Comparison of ENCODE assay signal across 2 cellular contexts in genomic region chr11:119583585-119583984, GRCh38.
TF ChIP-seq lines count a peak whose summit lies in the region.

No MANE protein-coding gene starts in this region.

TF ChIP-seq in SK-N-SH, 30 proteins besides CTCF, POLR2A, EP300 and RAD21 (continued from another document):
- TF ChIP-seq TAF1 (IDR thresholded peaks at IDR 0.05; ENCODE audit: borderline replicate concordance, low read depth, low read length) (no peak), MXI1 (IDR thresholded peaks at IDR 0.05; ENCODE audit: low read depth, low read length) (no peak), USF1 (IDR thresholded peaks at IDR 0.05; ENCODE audit: borderline replicate concordance, low read depth) (no peak), CHD2 (IDR thresholded peaks at IDR 0.05; ENCODE audit: low read length, partially characterized antibody) (no peak), MAX (IDR thresholded peaks at IDR 0.05; ENCODE audit: low read depth) (no peak), TCF12 (IDR thresholded peaks at IDR 0.05) (no peak), GABPA (IDR thresholded peaks at IDR 0.05; ENCODE audit: low read depth) (no peak), NRF1 (IDR thresholded peaks at IDR 0.05; ENCODE audit: low read depth, low read length) (no peak)

TF ChIP-seq in SK-N-SH treated with all-trans-retinoic acid at 6 μM for 48 hours, 23 proteins besides CTCF, POLR2A, EP300 and RAD21 (continued from another document):
- no peak for TF ChIP-seq CREB5 (CRISPR knock-in tag; IDR thresholded peaks at IDR 0.05; ENCODE audit: low read depth)
- no peak for TF ChIP-seq ZNF565 (CRISPR knock-in tag; conservative IDR thresholded peaks at IDR 0.05; ENCODE audit: low read depth)
- no peak for TF ChIP-seq CSRNP3 (CRISPR knock-in tag; IDR thresholded peaks at IDR 0.05)
- no peak for TF ChIP-seq PATZ1 (CRISPR knock-in tag; IDR thresholded peaks at IDR 0.05; ENCODE audit: borderline replicate concordance)
TF ChIP-seq in SK-N-SH treated with all-trans-retinoic acid at 6 μM for 48 hours: peak in this region for 0.
